ENCODE assay signal across 8 cellular contexts in genomic region chr3:124620600-124621063, GRCh38.
DNase-seq lines count a peak whose midpoint lies in the region; ATAC-seq, FAIRE-seq and TF ChIP-seq lines count a peak whose summit lies in the region.

No MANE protein-coding gene starts in this region.

- 84% methylated on average over 6 of the region's 6 CpGs for WGBS in mammary epithelial cell (ENCODE audit: low coverage, missing lambda C conversion rate)
- 53 to 83% methylated on average over 2 to 6 of the region's 6 CpGs for WGBS in gastroesophageal sphincter (ENCODE audit: low coverage in 1 of 2), 2 donors

- dilution Hi-C loops in mammary epithelial cell (cut with HindIII; ENCODE audit: low sequenced_read_pairs), result no loop called here

- no peaks in the 10 kb centered on the region for H3K9me3 Mint-ChIP-seq in MCF 10A (ENCODE audit: unreplicated experiment)
- no peaks in the 10 kb centered on the region for H3K9me3 Mint-ChIP-seq in activated CD8-positive, alpha-beta T cell treated with anti-CD3 and anti-CD28 coated beads, Interleukin-2, amount 10 ng/mL, durations not matched to agents 7 days and 5 days (ENCODE audit: insufficient read depth)

- no peak overlapping the region for H3K4me3 Mint-ChIP-seq in MCF 10A (ENCODE audit: unreplicated experiment)
- peak overlapping the region; percentile 53 for H3K4me3 Mint-ChIP-seq in activated CD8-positive, alpha-beta T cell treated with anti-CD3 and anti-CD28 coated beads, Interleukin-2, amount 10 ng/mL, durations not matched to agents 7 days and 5 days

- H2AFZ ChIP-seq in mammary epithelial cell (ENCODE audit: low read depth, low read length) (no peak overlapping the region), KMS-11 (ENCODE audit: low read depth) (peak overlapping the region; percentile 61)

- H3K4me3 ChIP-seq in mammary epithelial cell (replicated peaks in 1 of 3; ENCODE audit: insufficient read depth in 1 of 3, low read depth in 2 of 3, low read length in 3 of 3) (no peak overlapping the region), KMS-11 (IDR thresholded peaks at IDR 0.05; ENCODE audit: insufficient read depth, low read depth, low read length) (no peak overlapping the region), gastroesophageal sphincter (no peak overlapping the region)

- intact Hi-C loops in MCF 10A (cut with micrococcal nuclease), result no loop called here
- intact Hi-C loops in mammary epithelial cell (cut with micrococcal nuclease), result no loop called here

- no peak for TF ChIP-seq POLR2A in gastroesophageal sphincter (IDR thresholded peaks at IDR 0.05)

- no peak overlapping the region for H3K9ac ChIP-seq in mammary epithelial cell (ENCODE audit: insufficient read depth, low read length)
- H3K9ac ChIP-seq in KMS-11, result no peak overlapping the region

- no peaks in the 10 kb centered on the region for H3K79me2 ChIP-seq in mammary epithelial cell (ENCODE audit: insufficient read depth, low read length)
- H3K79me2 ChIP-seq in KMS-11 (ENCODE audit: insufficient read depth, low read depth), result no peaks in the 10 kb centered on the region

- H4K20me1 ChIP-seq in mammary epithelial cell (ENCODE audit: insufficient read depth, low read length) (no peaks in the 10 kb centered on the region), KMS-11 (ENCODE audit: insufficient read depth) (no peaks in the 10 kb centered on the region)

- no peaks in the 10 kb centered on the region for H3K36me3 Mint-ChIP-seq in MCF 10A (ENCODE audit: insufficient read depth, unreplicated experiment)
- peaks cover 6% of the 10 kb centered on the region for H3K36me3 Mint-ChIP-seq in activated CD8-positive, alpha-beta T cell treated with anti-CD3 and anti-CD28 coated beads, Interleukin-2, amount 10 ng/mL, durations not matched to agents 7 days and 5 days (ENCODE audit: low read depth)

- H3K27ac ChIP-seq in mammary epithelial cell (ENCODE audit: insufficient read depth, low read depth, low read length) (no peak overlapping the region), KMS-11 (no peak overlapping the region; the same call in 1 of the 2 replicates), gastroesophageal sphincter (no peak overlapping the region)

- H3K4me1 Mint-ChIP-seq in MCF 10A (ENCODE audit: insufficient read depth, unreplicated experiment), result peaks cover 7% of the 10 kb centered on the region
- peaks cover 41% of the 10 kb centered on the region for H3K4me1 Mint-ChIP-seq in activated CD8-positive, alpha-beta T cell treated with anti-CD3 and anti-CD28 coated beads, Interleukin-2, amount 10 ng/mL, durations not matched to agents 7 days and 5 days (ENCODE audit: low read depth)

- H3K4me2 ChIP-seq in mammary epithelial cell (ENCODE audit: insufficient read depth, low read depth, low read length) (no peak overlapping the region), KMS-11 (no peak overlapping the region)

- in situ Hi-C loops in mammary epithelial cell (cut with MboI; ENCODE audit: low sequenced_read_pairs in 2 of 2), result no loop called here

- H3K4me1 ChIP-seq in mammary epithelial cell (ENCODE audit: insufficient read depth, low read length), result no peaks in the 10 kb centered on the region
- peaks cover 10% of the 10 kb centered on the region for H3K4me1 ChIP-seq in KMS-11 (ENCODE audit: low read depth, poor library complexity, severe bottlenecking)
- no peaks in the 10 kb centered on the region for H3K4me1 ChIP-seq in gastroesophageal sphincter

- H3K9me3 ChIP-seq in mammary epithelial cell (replicated peaks; ENCODE audit: insufficient read depth, low read length) (no peaks in the 10 kb centered on the region), gastroesophageal sphincter (no peaks in the 10 kb centered on the region)

- H3K36me3 ChIP-seq in mammary epithelial cell (ENCODE audit: insufficient read depth, low read length), result no peaks in the 10 kb centered on the region
- H3K36me3 ChIP-seq in KMS-11 (ENCODE audit: insufficient read depth), result no peaks in the 10 kb centered on the region
- H3K36me3 ChIP-seq in gastroesophageal sphincter, result no peaks in the 10 kb centered on the region

- CTCF ChIA-PET in MCF 10A (lab: Yijun Ruan, JAX) (interaction anchor here (1.3 kb wide), 1 partner anchor 23 kb away, joined by 3 read pairs; no protein-coding TSS in a partner anchor), mammary epithelial cell (lab: Charles Lee; ENCODE audit: low non-redundant PET) (no interaction called here)
- CTCF ChIA-PET in activated CD8-positive, alpha-beta T cell treated with anti-CD3 and anti-CD28 coated beads, Interleukin-2, amount 10 ng/mL, durations not matched to agents 7 days and 5 days (lab: Charles Lee), result interaction anchor here (0.7 to 2.8 kb wide), 10 partner anchors 9 to 139 kb away, joined by 3 to 26 read pairs (median 4); no protein-coding TSS in a partner anchor

- no peaks in the 10 kb centered on the region for H3K27me3 Mint-ChIP-seq in MCF 10A (ENCODE audit: insufficient read depth, unreplicated experiment)
- peaks cover 3% of the 10 kb centered on the region for H3K27me3 Mint-ChIP-seq in activated CD8-positive, alpha-beta T cell treated with anti-CD3 and anti-CD28 coated beads, Interleukin-2, amount 10 ng/mL, durations not matched to agents 7 days and 5 days (ENCODE audit: low read depth)

- peak; percentile 52 for DNase-seq in MCF 10A (ENCODE audit: unreplicated experiment)
- no peak for DNase-seq in mammary epithelial cell
- DNase-seq in activated CD8-positive, alpha-beta T cell treated with anti-CD3 and anti-CD28 coated beads, Interleukin-2, amount 10 ng/mL, durations not matched to agents 7 days and 5 days, result peak; percentile 67
- DNase-seq in iPS-NIHi7 (ENCODE audit: extremely low spot score), result peak; percentile 52
- DNase-seq in urothelium cell line (ENCODE audit: low spot score), result peak; percentile 61
- no peak for DNase-seq in NCI-H1930 (lab: John Stamatoyannopoulos, UW)

- no TSS peak for BruUV-seq in MCF 10A (replicated peaks; lab: Mats Ljungman, UMichigan)
- no TSS peak for BruUV-seq in mammary epithelial cell (replicated peaks; lab: Mats Ljungman, UMichigan)

- no peak for FAIRE-seq in urothelium cell line (lab: Jason Lieb, UNC)

- H3K27me3 ChIP-seq in mammary epithelial cell (ENCODE audit: insufficient read depth, low read length) (peaks cover 1% of the 10 kb centered on the region), KMS-11 (ENCODE audit: insufficient read depth, low read depth) (no peaks in the 10 kb centered on the region), gastroesophageal sphincter (no peaks in the 10 kb centered on the region)

- no peak for TF ChIP-seq EP300 in gastroesophageal sphincter (IDR thresholded peaks at IDR 0.05)

- POLR2A ChIA-PET in MCF 10A (lab: Yijun Ruan, JAX), result no interaction called here
- POLR2A ChIA-PET in activated CD8-positive, alpha-beta T cell treated with anti-CD3 and anti-CD28 coated beads, Interleukin-2, amount 10 ng/mL, durations not matched to agents 7 days and 5 days (lab: Charles Lee), result no interaction called here

- no peak overlapping the region for H3K27ac Mint-ChIP-seq in MCF 10A (ENCODE audit: low read depth, unreplicated experiment)
- peak overlapping the region; percentile 86 for H3K27ac Mint-ChIP-seq in activated CD8-positive, alpha-beta T cell treated with anti-CD3 and anti-CD28 coated beads, Interleukin-2, amount 10 ng/mL, durations not matched to agents 7 days and 5 days

- ATAC-seq in activated CD8-positive, alpha-beta T cell treated with anti-CD3 and anti-CD28 coated beads, Interleukin-2, amount 10 ng/mL, durations not matched to agents 7 days and 5 days, result peak; percentile 91
- no peak for ATAC-seq in gastroesophageal sphincter

- no peak for TF ChIP-seq CTCF in MCF 10A (IDR thresholded peaks at IDR 0.05; ENCODE audit: unreplicated experiment)
- TF ChIP-seq CTCF in mammary epithelial cell (conservative IDR thresholded peaks at IDR 0.05 in 1 of 2, IDR thresholded peaks at IDR 0.05 in 1 of 2; ENCODE audit: extremely low read depth in 1 of 2, insufficient read depth in 1 of 2, low read depth in 1 of 2, low read length in 2 of 2), result no peak
- TF ChIP-seq CTCF in KMS-11 (conservative IDR thresholded peaks at IDR 0.05; ENCODE audit: low read depth, low read length), result no peak
- TF ChIP-seq CTCF in gastroesophageal sphincter (IDR thresholded peaks at IDR 0.05), result no peak

Comparison
In these comparisons a context has a peak if more than half of its experiments do, and no peak if none do; other contexts are left out.
1. DNase-seq: peak in MCF 10A (single experiment), activated CD8-positive, alpha-beta T cell treated with anti-CD3 and anti-CD28 coated beads, Interleukin-2, amount 10 ng/mL, durations not matched to agents 7 days and 5 days (single experiment), iPS-NIHi7 (single experiment) and urothelium cell line (single experiment); none in mammary epithelial cell (single experiment) and NCI-H1930 (0 of 2).